15 cellular contexts compared by ENCODE assay signal in genomic region chr1:10712568-10712967, GRCh38.
DNase-seq lines count a peak whose midpoint lies in the region; ATAC-seq, FAIRE-seq and TF ChIP-seq lines count a peak whose summit lies in the region.
"Had no signal": no experiment of that assay in that cellular context is flagged by ENCODE, and none has a peak within 500 bp of the region (broad histone marks: within the 10 kb centered on the region; RNA-seq: fewer than 3 reads in every experiment).

No MANE protein-coding gene starts in this region.

- no peaks in the 10 kb centered on the region for H3K36me3 ChIP-seq in left ventricle myocardium inferior
- H3K36me3 ChIP-seq in H7 (replicated peaks; ENCODE audit: control insufficient read depth, insufficient read depth, low read length): no peaks in the 10 kb centered on the region
- H3K36me3 ChIP-seq in neuronal stem cell (replicated peaks in 1 of 2; ENCODE audit: control insufficient read depth in 2 of 2, insufficient read depth in 2 of 2, low read length in 2 of 2): no peaks in the 10 kb centered on the region
- H3K36me3 ChIP-seq in smooth muscle cell (ENCODE audit: low read depth): no peaks in the 10 kb centered on the region
- H3K36me3 ChIP-seq: BLaER1 treated with 17β-estradiol and CSF1 and Interleukin-3, amounts not matched to agents 10 nM and 100 nM; HAP-1 had no signal

- H2AFZ ChIP-seq in neuronal stem cell (ENCODE audit: low read length) (no peak overlapping the region), smooth muscle cell (ENCODE audit: low read depth) (no peak overlapping the region)

- H3K27ac ChIP-seq in left ventricle myocardium inferior (replicated peaks) (peak overlapping the region; percentile 75), VCaP (peak overlapping the region; percentile 77), neuronal stem cell (replicated peaks; ENCODE audit: low read length) (no peak overlapping the region), smooth muscle cell (ENCODE audit: low read depth) (no peak overlapping the region)
- H3K27ac ChIP-seq: BLaER1 treated with 17β-estradiol and CSF1 and Interleukin-3, amounts not matched to agents 10 nM and 100 nM had no signal

- H3K14ac ChIP-seq in neuronal stem cell (ENCODE audit: low read length): no peak overlapping the region

- no peak overlapping the region for H4K8ac ChIP-seq in neuronal stem cell (ENCODE audit: low read depth, low read length)

- H3K4ac ChIP-seq in neuronal stem cell (ENCODE audit: low read length): no peak overlapping the region

- H3K4me1 ChIP-seq in left ventricle myocardium inferior (peaks cover 78% of the 10 kb centered on the region), neuronal stem cell (ENCODE audit: control insufficient read depth in 2 of 2, insufficient read depth in 1 of 2, low read depth in 1 of 2, low read length in 2 of 2) (peaks cover 53 to 60% of the 10 kb centered on the region in 2 donors), smooth muscle cell (ENCODE audit: low read depth) (peaks cover 28% of the 10 kb centered on the region)
- H3K4me1 ChIP-seq: HAP-1 had no signal

- H2BK12ac ChIP-seq in neuronal stem cell (ENCODE audit: low read length): no peak overlapping the region

- peak overlapping the region; percentile 34 for H2BK15ac ChIP-seq in neuronal stem cell (ENCODE audit: low read length)

- H4K91ac ChIP-seq in neuronal stem cell (ENCODE audit: low read depth, low read length, poor library complexity): no peak overlapping the region

- intact Hi-C loops in left ventricle myocardium inferior (cut with micrococcal nuclease): no loop called here
- intact Hi-C loops in left ventricle myocardium superior (cut with micrococcal nuclease): no loop called here

- no peak for DNase-seq in left ventricle myocardium inferior
- no peak for DNase-seq in left ventricle myocardium superior
- peak; percentile 78 for DNase-seq in H7
- DNase-seq in neuronal stem cell (ENCODE audit: low spot score): no peak
- no peak for DNase-seq in GM19239 (ENCODE audit: insufficient read length, low spot score)
- no peak for DNase-seq in RCC 7860 (ENCODE audit: low spot score)
- no peak for DNase-seq in smooth muscle cell (lab: John Stamatoyannopoulos, UW; ENCODE audit: unreplicated experiment)
- DNase-seq: Calu3; CD8-positive, alpha-beta T cell; DMS79 treated with DMSO at 0.1 percent for 48 hours; GF-D8 had no signal

- H3K79me1 ChIP-seq in neuronal stem cell (ENCODE audit: low read depth, low read length): peaks cover 2% of the 10 kb centered on the region

- no peak overlapping the region for H3K9ac ChIP-seq in neuronal stem cell (ENCODE audit: low read depth, low read length, poor library complexity)
- no peak overlapping the region for H3K9ac ChIP-seq in smooth muscle cell (ENCODE audit: low read depth)
- H3K9ac ChIP-seq: BLaER1 treated with 17β-estradiol and CSF1 and Interleukin-3, amounts not matched to agents 10 nM and 100 nM had no signal

- FAIRE-seq in GM19239 (lab: Jason Lieb, UNC): no peak
- no peak for FAIRE-seq in RCC 7860 (lab: Jason Lieb, UNC)
- FAIRE-seq: H1 had no signal

- no peaks in the 10 kb centered on the region for H3K79me2 ChIP-seq in smooth muscle cell (ENCODE audit: low read depth)

- H2BK5ac ChIP-seq in neuronal stem cell (ENCODE audit: low read length): peak overlapping the region; percentile 47

- no peaks in the 10 kb centered on the region for H3F3A ChIP-seq in smooth muscle cell (ENCODE audit: low read depth)

- peaks cover 11% of the 10 kb centered on the region for H3K27me3 ChIP-seq in left ventricle myocardium inferior (ENCODE audit: low read depth)
- H3K27me3 ChIP-seq in H7 (ENCODE audit: control insufficient read depth, insufficient read depth, low read length): peaks cover 6% of the 10 kb centered on the region; the same call in 1 of the 2 replicates
- peaks cover 0 to 18% (median 0%) of the 10 kb centered on the region in 3 experiments for H3K27me3 ChIP-seq in neuronal stem cell (ENCODE audit: control insufficient read depth in 3 of 3, insufficient read depth in 3 of 3, low read depth in 1 of 3, low read length in 3 of 3)
- no peaks in the 10 kb centered on the region for H3K27me3 ChIP-seq in smooth muscle cell (ENCODE audit: low read depth)
- H3K27me3 ChIP-seq: BLaER1 treated with 17β-estradiol and CSF1 and Interleukin-3, amounts not matched to agents 10 nM and 100 nM had no signal

- TF ChIP-seq CTCF in left ventricle myocardium inferior (IDR thresholded peaks at IDR 0.05; ENCODE audit: borderline replicate concordance): no peak
- TF ChIP-seq CTCF in VCaP (conservative IDR thresholded peaks at IDR 0.05): no peak
- TF ChIP-seq CTCF in smooth muscle cell (IDR thresholded peaks at IDR 0.05; ENCODE audit: borderline replicate concordance, insufficient read depth, poor library complexity, severe bottlenecking): no peak

- peak overlapping the region; percentile 33 for H3K18ac ChIP-seq in neuronal stem cell (ENCODE audit: low read length)

- H2BK120ac ChIP-seq in neuronal stem cell (ENCODE audit: low read depth, low read length): no peak overlapping the region

- no peaks in the 10 kb centered on the region for H4K20me1 ChIP-seq in smooth muscle cell (ENCODE audit: low read depth)

- H2AK5ac ChIP-seq in neuronal stem cell (ENCODE audit: low read depth, low read length): peak overlapping the region; percentile 94

- no peak overlapping the region for H3K4me3 ChIP-seq in left ventricle myocardium inferior
- no peak overlapping the region for H3K4me3 ChIP-seq in H7 (ENCODE audit: insufficient read depth, low read depth, low read length)
- no peak overlapping the region for H3K4me3 ChIP-seq in neuronal stem cell (ENCODE audit: low read length in 2 of 2)
- no peak overlapping the region for H3K4me3 ChIP-seq in smooth muscle cell
- H3K4me3 ChIP-seq: BLaER1 treated with 17β-estradiol and CSF1 and Interleukin-3, amounts not matched to agents 10 nM and 100 nM; HAP-1 had no signal

- no peak overlapping the region for H3K4me2 ChIP-seq in neuronal stem cell (ENCODE audit: insufficient read depth, low read length, poor library complexity, severe bottlenecking)
- no peak overlapping the region for H3K4me2 ChIP-seq in smooth muscle cell
- H3K4me2 ChIP-seq: BLaER1 treated with 17β-estradiol and CSF1 and Interleukin-3, amounts not matched to agents 10 nM and 100 nM had no signal

- no peak for ATAC-seq in left ventricle myocardium superior
- ATAC-seq: CD8-positive, alpha-beta T cell had no signal

- H3K9me3 ChIP-seq in left ventricle myocardium inferior (replicated peaks) (no peaks in the 10 kb centered on the region), neuronal stem cell (replicated peaks in 1 of 2; ENCODE audit: control insufficient read depth in 2 of 2, insufficient read depth in 1 of 2, low read depth in 1 of 2, low read length in 2 of 2) (peaks cover 0 to 2% of the 10 kb centered on the region in 2 donors), smooth muscle cell (replicated peaks; ENCODE audit: low read depth) (no peaks in the 10 kb centered on the region)
- H3K9me3 ChIP-seq: BLaER1 treated with 17β-estradiol and CSF1 and Interleukin-3, amounts not matched to agents 10 nM and 100 nM; HAP-1 had no signal

- WGBS in neuronal stem cell (ENCODE audit: extremely low coverage in 2 of 2, insufficient read length in 2 of 2, insufficient replicate concordance in 1 of 2), 2 donors: no CpG with 5 or more reads among the region's 16 CpGs
- WGBS in smooth muscle cell (ENCODE audit: low lambda C conversion rate): 83% methylated on average over 13 of the region's 16 CpGs

- H3K23ac ChIP-seq in neuronal stem cell (ENCODE audit: low read depth, low read length, poor library complexity): no peak overlapping the region

Comparison
In these comparisons a context has a peak if more than half of its experiments do, and no peak if none do; other contexts are left out.
1. H3K27ac ChIP-seq: peak in left ventricle myocardium inferior (single experiment) and VCaP (single experiment); none in neuronal stem cell (single experiment) and smooth muscle cell (single experiment).